20 cellular contexts compared by ENCODE assay signal in the genomic region with DNA sequence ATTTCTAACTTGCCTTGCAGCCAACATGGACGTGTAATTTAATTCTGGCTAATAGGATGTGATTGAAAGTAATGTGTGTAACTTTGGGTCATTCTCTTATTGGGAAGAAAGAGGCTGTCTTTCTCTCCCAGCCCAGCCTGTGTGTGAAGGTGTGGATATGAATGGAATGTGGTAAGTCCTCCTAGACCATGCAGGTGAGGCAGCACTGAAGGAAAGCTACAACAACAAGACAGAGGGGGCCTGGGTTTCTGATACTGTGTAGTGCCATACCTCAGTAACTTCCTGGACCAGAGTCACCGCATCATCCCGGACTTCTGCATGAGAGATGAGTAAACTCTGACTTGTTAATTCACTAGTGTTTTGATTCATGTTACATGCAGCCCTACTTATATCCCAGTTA.
A peak's percentile ranks its signal among the peaks of the same experiment; 100 is the strongest.
DNase-seq lines count a peak whose midpoint lies in the region; ATAC-seq and TF ChIP-seq lines count a peak whose summit lies in the region.
"Had no signal": no experiment of that assay in that cellular context is flagged by ENCODE, and none has a peak within 500 bp of the region (broad histone marks: within the 10 kb centered on the region; RNA-seq: fewer than 3 reads in every experiment).

No MANE protein-coding gene starts in this region.

- H3K27ac ChIP-seq in DND-41 (ENCODE audit: low read length) (peak overlapping the region; percentile 1), endodermal cell (ENCODE audit: low read depth, low read length) (no peak overlapping the region), trophoblast cell (ENCODE audit: low read depth, low read length) (no peak overlapping the region), heart left ventricle (no peak overlapping the region)
- H3K27ac ChIP-seq: HL-60, KMS-11 had no signal

- H2AFZ ChIP-seq in DND-41 (ENCODE audit: low read depth, low read length) (no peak overlapping the region), trophoblast cell (ENCODE audit: insufficient read depth, low read length, poor library complexity) (no peak overlapping the region)

- intact Hi-C loops in Right ventricle myocardium superior (cut with DNase I), result no loop called here
- intact Hi-C loops in heart left ventricle (cut with DNase I), result no loop called here

- H3K9ac ChIP-seq in DND-41 (ENCODE audit: low read depth, low read length) (no peak overlapping the region), endodermal cell (ENCODE audit: extremely low read depth, low read length, poor library complexity, severe bottlenecking) (no peak overlapping the region), trophoblast cell (ENCODE audit: low read length) (no peak overlapping the region)
- H3K9ac ChIP-seq: KMS-11 had no signal

- H3K27me3 ChIP-seq in DND-41 (ENCODE audit: insufficient read depth, low read length, poor library complexity) (no peaks in the 10 kb centered on the region), endodermal cell (ENCODE audit: control insufficient read depth, insufficient read depth, low read length, poor library complexity, severe bottlenecking) (no peaks in the 10 kb centered on the region), trophoblast cell (ENCODE audit: insufficient read depth, low read length) (no peaks in the 10 kb centered on the region), heart left ventricle (no peaks in the 10 kb centered on the region)

- no peak overlapping the region for H4K12ac ChIP-seq in trophoblast cell (ENCODE audit: low read depth, low read length)

- H3K27me3 Mint-ChIP-seq in endodermal cell (ENCODE audit: insufficient read depth), result no peaks in the 10 kb centered on the region
- H3K27me3 Mint-ChIP-seq: CD8-positive, alpha-beta memory T cell had no signal

- TF ChIP-seq CTCF in DND-41 (IDR thresholded peaks at IDR 0.05; ENCODE audit: borderline replicate concordance, extremely low read depth, low read length, poor library complexity, severe bottlenecking) (no peak), GM12864 (IDR thresholded peaks at IDR 0.05; ENCODE audit: low read depth, low read length, missing control alignments) (no peak), endodermal cell (conservative IDR thresholded peaks at IDR 0.05) (no peak), heart left ventricle (IDR thresholded peaks at IDR 0.05) (no peak)

- H4K8ac ChIP-seq in trophoblast cell (ENCODE audit: low read depth, low read length), result no peak overlapping the region

- H3K4me1 ChIP-seq in DND-41 (ENCODE audit: insufficient read depth, low read length) (peaks cover 39% of the 10 kb centered on the region), endodermal cell (ENCODE audit: control insufficient read depth, insufficient read depth, low read length) (no peaks in the 10 kb centered on the region), trophoblast cell (ENCODE audit: control insufficient read depth in 1 of 2, insufficient read depth in 2 of 2, low read length in 2 of 2) (no peaks in the 10 kb centered on the region), heart left ventricle (no peaks in the 10 kb centered on the region)
- H3K4me1 ChIP-seq: HAP-1 had no signal

- H2BK12ac ChIP-seq in trophoblast cell (ENCODE audit: low read length), result no peak overlapping the region

- H4K20me1 ChIP-seq in DND-41 (ENCODE audit: insufficient read depth, low read length), result no peaks in the 10 kb centered on the region

- H3K4me2 ChIP-seq in DND-41 (ENCODE audit: insufficient read depth, low read length) (no peak overlapping the region), trophoblast cell (ENCODE audit: low read length) (no peak overlapping the region)
- H3K4me2 ChIP-seq: KMS-11 had no signal

- peak overlapping the region; percentile 69 for H3K27ac Mint-ChIP-seq in endodermal cell

- no peak overlapping the region for H4K91ac ChIP-seq in trophoblast cell (ENCODE audit: low read depth, low read length)

- 75 to 87% methylated on average over 1 to 3 of the region's 3 CpGs for WGBS in endodermal cell (ENCODE audit: insufficient coverage in 1 of 2, insufficient read length in 1 of 2), 2 experiments
- no CpG with 5 or more reads among the region's 3 CpGs for WGBS in trophoblast cell (ENCODE audit: extremely low coverage, insufficient coverage, insufficient read length)
- WGBS in heart left ventricle, 4 donors, result 83 to 95% (median 89%) methylated on average over 3 of the region's 3 CpGs

- H2BK5ac ChIP-seq in trophoblast cell (ENCODE audit: low read depth, low read length, poor library complexity), result no peak overlapping the region

- no peak overlapping the region for H2BK120ac ChIP-seq in trophoblast cell (ENCODE audit: insufficient read depth, low read length, poor library complexity)

- H3K9me3 ChIP-seq in DND-41 (ENCODE audit: insufficient read depth, low read length, severe bottlenecking), result no peaks in the 10 kb centered on the region
- H3K9me3 ChIP-seq in endodermal cell (ENCODE audit: control insufficient read depth, low read length), result no peaks in the 10 kb centered on the region
- no peaks in the 10 kb centered on the region for H3K9me3 ChIP-seq in trophoblast cell (ENCODE audit: insufficient read depth, low read depth, low read length)
- no peaks in the 10 kb centered on the region for H3K9me3 ChIP-seq in heart left ventricle
- H3K9me3 ChIP-seq: HAP-1 had no signal

- H3K9me3 Mint-ChIP-seq in endodermal cell, result no peaks in the 10 kb centered on the region
- H3K9me3 Mint-ChIP-seq: CD8-positive, alpha-beta memory T cell had no signal

- H3K4me3 ChIP-seq in DND-41 (ENCODE audit: low read depth in 1 of 2, low read length in 2 of 2), result no peak overlapping the region
- no peak overlapping the region for H3K4me3 ChIP-seq in GM12864 (ENCODE audit: low read depth, low read length)
- H3K4me3 ChIP-seq in endodermal cell (ENCODE audit: low read length), result no peak overlapping the region
- no peak overlapping the region for H3K4me3 ChIP-seq in trophoblast cell (ENCODE audit: low read depth, low read length)
- no peak overlapping the region for H3K4me3 ChIP-seq in heart left ventricle
- H3K4me3 ChIP-seq: HAP-1 had no signal

- H3K18ac ChIP-seq in trophoblast cell (ENCODE audit: low read length), result no peak overlapping the region

- TF ChIP-seq POLR2A in heart left ventricle (IDR thresholded peaks at IDR 0.05), result no peak

- no peak overlapping the region for H2AK5ac ChIP-seq in trophoblast cell (ENCODE audit: low read length)

- peaks cover 5% of the 10 kb centered on the region for H3K36me3 Mint-ChIP-seq in endodermal cell (ENCODE audit: low read depth)

- H3K4ac ChIP-seq in trophoblast cell (ENCODE audit: low read depth, low read length), result no peak overlapping the region

- H3K36me3 ChIP-seq in DND-41 (ENCODE audit: insufficient read depth, low read length) (peaks cover 12% of the 10 kb centered on the region), endodermal cell (ENCODE audit: control insufficient read depth, insufficient read depth, low read length) (no peaks in the 10 kb centered on the region), trophoblast cell (ENCODE audit: control insufficient read depth in 1 of 2, insufficient read depth in 2 of 2, low read length in 2 of 2) (no peaks in the 10 kb centered on the region), heart left ventricle (peaks cover 0 to 7% (median 0%) of the 10 kb centered on the region in 9 donors)
- H3K36me3 ChIP-seq: HAP-1 had no signal

- H3K23ac ChIP-seq in trophoblast cell (ENCODE audit: low read length), result no peak overlapping the region

- no peak overlapping the region for H3K4me3 Mint-ChIP-seq in endodermal cell
- H3K4me3 Mint-ChIP-seq: CD8-positive, alpha-beta memory T cell had no signal

- DNase-seq in DND-41, result no peak
- peak; percentile 1 for DNase-seq in GM12864 (ENCODE audit: low read depth)
- peak; percentile 55 for DNase-seq in endodermal cell
- peak; percentile 38 to 47 for DNase-seq in trophoblast cell
- no peak for DNase-seq in H4 (ENCODE audit: low spot score)
- DNase-seq in Right ventricle myocardium superior, result no peak
- DNase-seq in heart left ventricle, result no peak
- DNase-seq: C1 segment of cervical spinal cord; CD8-positive, alpha-beta memory T cell; NCI-H1417 treated with DMSO at 0.1 percent for 48 hours; NCI-H187 treated with DMSO at 0.1 percent for 48 hours; NCI-H2227 treated with DMSO at 0.1 percent for 48 hours; NCI-H510A treated with DMSO at 0.1 percent for 48 hours; NCI-H774; PC-3; RPMI8226; SIG-M5 had no signal

- no peak for ATAC-seq in DND-41 (ENCODE audit: insufficient read depth, low read depth)
- ATAC-seq in Right ventricle myocardium superior (ENCODE audit: poor library complexity), result no peak
- no peak for ATAC-seq in heart left ventricle
- ATAC-seq: PC-3 had no signal

- no peaks in the 10 kb centered on the region for H3K79me1 ChIP-seq in trophoblast cell (ENCODE audit: low read length)

- H3K79me2 ChIP-seq in DND-41 (ENCODE audit: insufficient read depth, low read length) (peaks cover 4% of the 10 kb centered on the region), trophoblast cell (ENCODE audit: control insufficient read depth, insufficient read depth, low read length, poor library complexity) (no peaks in the 10 kb centered on the region)

- peaks cover 9% of the 10 kb centered on the region for H3K4me1 Mint-ChIP-seq in endodermal cell

- H3K14ac ChIP-seq in trophoblast cell (ENCODE audit: low read length), result no peak overlapping the region

Comparison
In these comparisons a context has a peak if more than half of its experiments do, and no peak if none do; other contexts are left out.
1. DNase-seq: peak in GM12864 (single experiment), endodermal cell (single experiment) and trophoblast cell (2 of 2); none in DND-41 (single experiment), H4 (single experiment), Right ventricle myocardium superior (single experiment) and heart left ventricle (0 of 5).